In the genomic region with DNA sequence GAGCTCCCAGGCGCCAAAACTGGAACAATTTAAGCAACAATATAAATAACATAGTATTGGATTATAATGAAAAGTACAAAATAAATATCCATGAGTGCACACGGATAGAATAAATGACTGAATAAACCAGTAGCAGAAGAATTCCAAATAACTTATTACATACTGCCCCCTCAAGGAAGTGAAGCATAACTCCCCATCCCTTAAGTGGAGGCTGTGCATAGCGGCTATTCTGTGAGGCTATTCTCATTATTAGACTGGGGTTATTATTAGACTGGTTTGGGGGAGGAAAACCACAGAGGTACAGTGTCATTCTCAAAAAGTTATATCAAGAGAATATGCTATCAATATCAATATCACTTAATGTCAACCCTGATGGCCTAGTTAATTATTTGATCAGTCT, we compare ENCODE assay signal across 10 cellular contexts.
A peak's percentile ranks its signal among the peaks of the same experiment; 100 is the strongest.
DNase-seq lines count a peak whose midpoint lies in the region; ATAC-seq and TF ChIP-seq lines count a peak whose summit lies in the region.
"Had no signal": no experiment of that assay in that cellular context is flagged by ENCODE, and none has a peak within 500 bp of the region (broad histone marks: within the 10 kb centered on the region; RNA-seq: fewer than 3 reads in every experiment).

No MANE protein-coding gene starts in this region.

- H3K79me2 ChIP-seq in PC-3 (ENCODE audit: low read length) = no peaks in the 10 kb centered on the region

- H3K9me3 Mint-ChIP-seq in MCF 10A (ENCODE audit: unreplicated experiment) = no peaks in the 10 kb centered on the region

- no peaks in the 10 kb centered on the region for H3K27me3 Mint-ChIP-seq in MCF 10A (ENCODE audit: insufficient read depth, unreplicated experiment)

- no peaks in the 10 kb centered on the region for H4K20me1 ChIP-seq in PC-3 (ENCODE audit: low read length)
- H4K20me1 ChIP-seq: BLaER1 treated with 17β-estradiol and CSF1 and Interleukin-3, amounts not matched to agents 10 nM and 100 nM had no signal

- peak; percentile 29 for TF ChIP-seq CTCF in MCF 10A (IDR thresholded peaks at IDR 0.05; ENCODE audit: unreplicated experiment)
- no peak for TF ChIP-seq CTCF in breast epithelium (IDR thresholded peaks at IDR 0.05)
- peak; percentile 81 for TF ChIP-seq CTCF in PC-3 (conservative IDR thresholded peaks at IDR 0.05; ENCODE audit: low read depth, low read length)
- TF ChIP-seq CTCF in esophagus muscularis mucosa (IDR thresholded peaks at IDR 0.05) = peak in 2 of 3 experiments; percentile 13 to 23
- peak in 2 of 3 experiments; percentile 29 to 34 for TF ChIP-seq CTCF in testis (IDR thresholded peaks at IDR 0.05)

- no peaks in the 10 kb centered on the region for H3K27me3 ChIP-seq in breast epithelium
- no peaks in the 10 kb centered on the region for H3K27me3 ChIP-seq in PC-3 (ENCODE audit: low read length)
- no peaks in the 10 kb centered on the region for H3K27me3 ChIP-seq in esophagus muscularis mucosa
- no peaks in the 10 kb centered on the region for H3K27me3 ChIP-seq in testis

- H3K36me3 ChIP-seq in breast epithelium = no peaks in the 10 kb centered on the region
- H3K36me3 ChIP-seq in PC-3 (ENCODE audit: low read depth, low read length) = no peaks in the 10 kb centered on the region
- H3K36me3 ChIP-seq in esophagus muscularis mucosa = no peaks in the 10 kb centered on the region
- H3K36me3 ChIP-seq in testis (ENCODE audit: low read depth, missing control alignments) = no peaks in the 10 kb centered on the region
- H3K36me3 ChIP-seq: BLaER1 treated with 17β-estradiol and CSF1 and Interleukin-3, amounts not matched to agents 10 nM and 100 nM had no signal

- no peak overlapping the region for H3K27ac ChIP-seq in breast epithelium
- no peak overlapping the region for H3K27ac ChIP-seq in PC-3 (ENCODE audit: low read length)
- no peak overlapping the region for H3K27ac ChIP-seq in esophagus muscularis mucosa (replicated peaks in 1 of 4)
- no peak overlapping the region for H3K27ac ChIP-seq in testis
- H3K27ac ChIP-seq: BLaER1 treated with 17β-estradiol and CSF1 and Interleukin-3, amounts not matched to agents 10 nM and 100 nM had no signal

- H3K4me3 ChIP-seq in breast epithelium (no peak overlapping the region), PC-3 (ENCODE audit: low read length) (no peak overlapping the region), esophagus muscularis mucosa (no peak overlapping the region), testis (no peak overlapping the region)
- H3K4me3 ChIP-seq: BLaER1 treated with 17β-estradiol and CSF1 and Interleukin-3, amounts not matched to agents 10 nM and 100 nM had no signal

- H3K27ac Mint-ChIP-seq in MCF 10A (ENCODE audit: low read depth, unreplicated experiment) = no peak overlapping the region

- DNase-seq in MCF 10A (ENCODE audit: unreplicated experiment) (peak; percentile 38), breast epithelium (ENCODE audit: low spot score in 2 of 2) (no peak), PC-3 (peak; percentile 72), esophagus muscularis mucosa (ENCODE audit: extremely low spot score) (no peak), testis (no peak), amniotic stem cell (lab: John Stamatoyannopoulos, UW) (no peak), posterior vena cava (ENCODE audit: low spot score) (no peak)
- DNase-seq in stimulated activated CD8-positive, alpha-beta memory T cell treated with anti-CD3 and anti-CD28 coated beads, Interleukin-4, amount 100 ng/mL, for 48 hours = no peak
- DNase-seq: activated naive CD4-positive, alpha-beta T cell treated with Interleukin-2 at 50 U/mL for 16 hours had no signal

- H3K4me2 ChIP-seq in PC-3 (ENCODE audit: low read length) = peak overlapping the region; percentile 13; the same call in 1 of the 2 replicates

- CTCF ChIA-PET in MCF 10A (lab: Yijun Ruan, JAX) (interaction anchor here (0.9 to 1.8 kb wide), 9 partner anchors 9 to 373 kb away, joined by 3 to 14 read pairs (median 5); no protein-coding TSS in a partner anchor), PC-3 (lab: Charles Lee) (interaction anchor here (0.9 to 1.8 kb wide), 3 partner anchors 24 to 291 kb away, joined by 3 to 7 read pairs (median 6); no protein-coding TSS in a partner anchor)

- WGBS in esophagus muscularis mucosa = 20% methylated on average over 3 of the region's 3 CpGs
- WGBS in testis, 2 donors = 15 to 25% methylated on average over 3 of the region's 3 CpGs

- BruUV-seq in MCF 10A (replicated peaks; lab: Mats Ljungman, UMichigan) (no TSS peak), PC-3 (replicated peaks; lab: Mats Ljungman, UMichigan) (no TSS peak)

- POLR2A ChIA-PET in MCF 10A (lab: Yijun Ruan, JAX) (interaction anchor here (0.9 kb wide), 2 partner anchors 10 to 24 kb away, joined by 3 to 4 read pairs; no protein-coding TSS in a partner anchor), PC-3 (lab: Charles Lee; ENCODE audit: unreplicated experiment) (no interaction called here)

- peak; percentile 70 for ATAC-seq in PC-3

- H3K4me3 Mint-ChIP-seq in MCF 10A (ENCODE audit: unreplicated experiment) = no peak overlapping the region

- no peaks in the 10 kb centered on the region for H3K4me1 ChIP-seq in breast epithelium
- H3K4me1 ChIP-seq in PC-3 (ENCODE audit: insufficient read depth, low read length) = peaks cover 30% of the 10 kb centered on the region
- peaks cover 12 to 31% (median 29%) of the 10 kb centered on the region in 4 donors for H3K4me1 ChIP-seq in esophagus muscularis mucosa
- no peaks in the 10 kb centered on the region for H3K4me1 ChIP-seq in testis

- intact Hi-C loops in MCF 10A (cut with micrococcal nuclease) (loop anchor here (2.0 to 10.0 kb wide), 3 partner anchors 94 to 292 kb away; partner anchors contain the start of gene SIRPA), breast epithelium (cut with DNase I; ENCODE audit: low total_unique reads) (no loop called here), PC-3 (cut with micrococcal nuclease) (loop anchor here (1.0 to 10.0 kb wide), 5 partner anchors 36 to 304 kb away; partner anchors contain the start of genes SIRPA and STK35), esophagus muscularis mucosa (cut with DNase I) (no loop called here), testis (cut with DNase I; ENCODE audit: low total_unique reads) (no loop called here), posterior vena cava (cut with DNase I) (loop anchor here in 1 of 2 donors (10.0 kb wide), 1 partner anchor 94 kb away; the partner anchor contains the start of gene SIRPA)

- TF ChIP-seq EP300 in esophagus muscularis mucosa (IDR thresholded peaks at IDR 0.05) = no peak

- no peaks in the 10 kb centered on the region for H3K36me3 Mint-ChIP-seq in MCF 10A (ENCODE audit: insufficient read depth, unreplicated experiment)

- peaks cover 4% of the 10 kb centered on the region for H3K4me1 Mint-ChIP-seq in MCF 10A (ENCODE audit: insufficient read depth, unreplicated experiment)

- H3F3A ChIP-seq in PC-3 (ENCODE audit: low read length, unreplicated experiment) = no peaks in the 10 kb centered on the region

- no peaks in the 10 kb centered on the region for H3K9me2 ChIP-seq in PC-3 (replicated peaks; ENCODE audit: low read length)

- H2AFZ ChIP-seq in PC-3 (ENCODE audit: low read length) = no peak overlapping the region

- no peak overlapping the region for H3K9ac ChIP-seq in PC-3 (ENCODE audit: low read length)

- H3K9me3 ChIP-seq in breast epithelium (no peaks in the 10 kb centered on the region), PC-3 (ENCODE audit: low read length) (no peaks in the 10 kb centered on the region), esophagus muscularis mucosa (no peaks in the 10 kb centered on the region), testis (no peaks in the 10 kb centered on the region)
- H3K9me3 ChIP-seq: BLaER1 treated with 17β-estradiol and CSF1 and Interleukin-3, amounts not matched to agents 10 nM and 100 nM had no signal

- no peak for TF ChIP-seq POLR2A in breast epithelium (IDR thresholded peaks at IDR 0.05)
- TF ChIP-seq POLR2A in esophagus muscularis mucosa (IDR thresholded peaks at IDR 0.05; ENCODE audit: low read depth) = no peak
- TF ChIP-seq POLR2A in testis (IDR thresholded peaks at IDR 0.05) = no peak

Comparison
In these comparisons a context has a peak if more than half of its experiments do, and no peak if none do; other contexts are left out.
1. DNase-seq: peak in MCF 10A (single experiment) and PC-3 (single experiment); none in breast epithelium (0 of 2), esophagus muscularis mucosa (single experiment), testis (single experiment), amniotic stem cell (single experiment), posterior vena cava (single experiment) and stimulated activated CD8-positive, alpha-beta memory T cell treated with anti-CD3 and anti-CD28 coated beads, Interleukin-4, amount 100 ng/mL, for 48 hours (single experiment).
2. CTCF ChIP-seq: peak in MCF 10A (single experiment), PC-3 (single experiment), esophagus muscularis mucosa (2 of 3) and testis (2 of 3); none in breast epithelium (0 of 3).
3. intact Hi-C loops: an anchor here in MCF 10A (2.0 to 10.0 kb wide) and PC-3 (1.0 to 10.0 kb wide); none called in breast epithelium, esophagus muscularis mucosa and testis.